In the genomic region with DNA sequence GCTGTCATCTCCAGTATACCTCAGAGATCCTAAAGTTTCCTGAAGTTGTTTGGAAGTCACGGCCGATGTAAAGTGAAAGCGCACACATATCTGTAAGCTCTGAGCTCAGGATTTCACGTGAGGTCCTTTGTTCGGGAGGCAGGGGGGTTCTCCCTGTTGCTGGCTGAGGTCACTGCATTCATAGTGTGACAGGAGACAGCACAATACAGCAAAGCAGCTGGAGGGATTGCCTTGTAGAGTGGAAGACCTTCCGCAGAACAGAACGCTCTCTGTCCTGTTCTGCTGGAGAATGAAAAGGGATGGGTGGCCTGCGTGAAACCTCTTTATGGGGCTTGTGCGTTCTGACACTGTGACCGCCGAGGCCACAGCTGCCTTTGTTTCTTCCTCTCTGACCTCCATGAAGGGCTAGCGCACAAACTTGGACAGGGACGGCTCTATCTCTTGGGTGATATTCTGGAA, we compare ENCODE assay signal across 8 cellular contexts. TPM values are rescaled to one million over a fixed set of nuclear protein-coding genes. Genes with fewer than 3 reads are reported as not detected.
A peak's percentile ranks its signal among the peaks of the same experiment; 100 is the strongest.
DNase-seq lines count a peak whose midpoint lies in the region; ATAC-seq and TF ChIP-seq lines count a peak whose summit lies in the region.

No MANE protein-coding gene starts in this region.

- no peak overlapping the region for H2BK15ac ChIP-seq in mesenchymal stem cell (ENCODE audit: low read depth, poor library complexity, severe bottlenecking)

- no peak for TF ChIP-seq CTCF in body of pancreas (IDR thresholded peaks at IDR 0.05)
- TF ChIP-seq CTCF in testis (IDR thresholded peaks at IDR 0.05): no peak
- TF ChIP-seq CTCF in tibial artery (IDR thresholded peaks at IDR 0.05): no peak
- no peak for TF ChIP-seq CTCF in GM13977 (IDR thresholded peaks at IDR 0.05; ENCODE audit: extremely low read depth, insufficient read depth, missing control alignments)

- H3K27ac Mint-ChIP-seq in T-helper 2 cell treated with Interferon-gamma antibody and Interleukin-4, amounts not matched to agents 5 μg/mL and 100 μg/mL, for 36 hours: peak overlapping the region; percentile 87

- ATAC-seq in body of pancreas (no peak), HG03175 (IDR thresholded peaks at IDR 0.05; ENCODE audit: unreplicated experiment) (no peak)

- peak overlapping the region; percentile 75 to 88 for H2BK12ac ChIP-seq in mesenchymal stem cell (ENCODE audit: low read length in 2 of 2)

- peak overlapping the region in 1 of 2 experiments; percentile 41 for H3K18ac ChIP-seq in mesenchymal stem cell (ENCODE audit: low read depth in 1 of 2, low read length in 2 of 2)

- intact Hi-C loops in body of pancreas (cut with DNase I): loop anchor here (5.0 kb wide), 2 partner anchors 68 to 82 kb away; no protein-coding TSS in a partner anchor
- intact Hi-C loops in testis (cut with DNase I; ENCODE audit: low total_unique reads): no loop called here
- intact Hi-C loops in tibial artery (cut with DNase I; ENCODE audit: low total_unique reads): no loop called here

- in situ Hi-C loops in GM13977 (cut with MboI; ENCODE audit: low pct_unique_long_range_greater_than_20kb, low sequenced_read_pairs, unreplicated experiment): loop anchor here (5.0 kb wide), 1 partner anchor 52 kb away; no protein-coding TSS in a partner anchor

- H3K27me3 Mint-ChIP-seq in T-helper 2 cell treated with Interferon-gamma antibody and Interleukin-4, amounts not matched to agents 5 μg/mL and 100 μg/mL, for 36 hours (ENCODE audit: low read depth): no peaks in the 10 kb centered on the region

- no peaks in the 10 kb centered on the region for H3K27me3 ChIP-seq in body of pancreas
- H3K27me3 ChIP-seq in mesenchymal stem cell (ENCODE audit: control insufficient read depth in 1 of 2, insufficient read depth in 1 of 2, low read length in 2 of 2): no peaks in the 10 kb centered on the region
- H3K27me3 ChIP-seq in testis: no peaks in the 10 kb centered on the region
- H3K27me3 ChIP-seq in tibial artery: no peaks in the 10 kb centered on the region

- peak overlapping the region; percentile 12 for H2AK5ac ChIP-seq in mesenchymal stem cell (ENCODE audit: low read length, severe bottlenecking)

- H3K23ac ChIP-seq in mesenchymal stem cell (ENCODE audit: low read length in 2 of 2): no peak overlapping the region

- H4K8ac ChIP-seq in mesenchymal stem cell (ENCODE audit: low read length): no peak overlapping the region

- peak overlapping the region; percentile 58 for H3K4me3 Mint-ChIP-seq in T-helper 2 cell treated with Interferon-gamma antibody and Interleukin-4, amounts not matched to agents 5 μg/mL and 100 μg/mL, for 36 hours

- no peak overlapping the region for H2BK5ac ChIP-seq in mesenchymal stem cell (ENCODE audit: low read depth, low read length, poor library complexity, severe bottlenecking)

- H3K27ac ChIP-seq in body of pancreas (peak overlapping the region; percentile 37 to 83 (median 74)), mesenchymal stem cell (ENCODE audit: low read length, poor library complexity, severe bottlenecking) (no peak overlapping the region), testis (peak overlapping the region; percentile 67 to 86), tibial artery (peak overlapping the region in 1 of 2 donors; percentile 69)

- peaks cover 44% of the 10 kb centered on the region for H3K4me1 ChIP-seq in body of pancreas
- peaks cover 13% of the 10 kb centered on the region for H3K4me1 ChIP-seq in mesenchymal stem cell (ENCODE audit: control insufficient read depth, insufficient read depth, low read depth, low read length)
- H3K4me1 ChIP-seq in testis: peaks cover 48% of the 10 kb centered on the region
- peaks cover 0 to 40% (median 8%) of the 10 kb centered on the region in 4 donors for H3K4me1 ChIP-seq in tibial artery

- H3K4ac ChIP-seq in mesenchymal stem cell (ENCODE audit: low read depth in 1 of 2, low read length in 2 of 2): peak overlapping the region in 1 of 2 experiments; percentile 63

- no peak overlapping the region for H3K9ac ChIP-seq in mesenchymal stem cell (ENCODE audit: low read length)

- peak overlapping the region; percentile 35 for H2BK120ac ChIP-seq in mesenchymal stem cell (ENCODE audit: low read depth, low read length)

- TF ChIP-seq POLR2A in body of pancreas (IDR thresholded peaks at IDR 0.05) (no peak), testis (IDR thresholded peaks at IDR 0.05) (no peak)

- peaks cover 3% of the 10 kb centered on the region for H3K9me3 Mint-ChIP-seq in T-helper 2 cell treated with Interferon-gamma antibody and Interleukin-4, amounts not matched to agents 5 μg/mL and 100 μg/mL, for 36 hours

- DNase-seq in T-helper 2 cell treated with Interferon-gamma antibody and Interleukin-4, amounts not matched to agents 5 μg/mL and 100 μg/mL, for 36 hours (ENCODE audit: low spot score): no peak
- no peak for DNase-seq in T-helper 2 cell
- DNase-seq in body of pancreas: no peak
- DNase-seq in mesenchymal stem cell: peak; percentile 47
- no peak for DNase-seq in testis
- DNase-seq in tibial artery: no peak
- DNase-seq in GM13977 (ENCODE audit: low spot score): no peak

- H3K14ac ChIP-seq in mesenchymal stem cell (ENCODE audit: low read length in 2 of 2): no peak overlapping the region

- no peaks in the 10 kb centered on the region for H3K36me3 ChIP-seq in body of pancreas (replicated peaks in 1 of 2; ENCODE audit: insufficient read depth in 1 of 2, low read depth in 2 of 2)
- H3K36me3 ChIP-seq in mesenchymal stem cell (ENCODE audit: control insufficient read depth in 1 of 2, insufficient read depth in 2 of 2, low read depth in 1 of 2, low read length in 2 of 2): no peaks in the 10 kb centered on the region
- H3K36me3 ChIP-seq in testis (ENCODE audit: low read depth, missing control alignments): no peaks in the 10 kb centered on the region
- H3K36me3 ChIP-seq in tibial artery: no peaks in the 10 kb centered on the region

- no peaks in the 10 kb centered on the region for H3K9me3 ChIP-seq in body of pancreas
- no peaks in the 10 kb centered on the region for H3K9me3 ChIP-seq in mesenchymal stem cell (ENCODE audit: control insufficient read depth, low read length)
- no peaks in the 10 kb centered on the region for H3K9me3 ChIP-seq in testis
- no peaks in the 10 kb centered on the region for H3K9me3 ChIP-seq in tibial artery

- H2AFZ ChIP-seq in mesenchymal stem cell (ENCODE audit: low read depth, low read length): no peak overlapping the region

- H3K36me3 Mint-ChIP-seq in T-helper 2 cell treated with Interferon-gamma antibody and Interleukin-4, amounts not matched to agents 5 μg/mL and 100 μg/mL, for 36 hours (ENCODE audit: low read depth): peaks cover 4% of the 10 kb centered on the region

- H4K91ac ChIP-seq in mesenchymal stem cell (ENCODE audit: low read length): peak overlapping the region; percentile 47

- H3K79me1 ChIP-seq in mesenchymal stem cell (replicated peaks; ENCODE audit: low read length, poor library complexity, severe bottlenecking): no peaks in the 10 kb centered on the region

- WGBS in body of pancreas, 2 donors: 77 to 88% methylated on average over 13 of the region's 13 CpGs
- WGBS in mesenchymal stem cell: 84% methylated on average over 13 of the region's 13 CpGs
- WGBS in testis, 2 donors: 49 to 55% methylated on average over 13 of the region's 13 CpGs

- H3K4me1 Mint-ChIP-seq in T-helper 2 cell treated with Interferon-gamma antibody and Interleukin-4, amounts not matched to agents 5 μg/mL and 100 μg/mL, for 36 hours (ENCODE audit: low read depth): peaks cover 66% of the 10 kb centered on the region

- no peak overlapping the region for H3K4me2 ChIP-seq in mesenchymal stem cell (ENCODE audit: low read length, poor library complexity, severe bottlenecking)

- no peak overlapping the region for H3K4me3 ChIP-seq in body of pancreas
- H3K4me3 ChIP-seq in mesenchymal stem cell (ENCODE audit: insufficient read depth in 1 of 2, low read depth in 1 of 2, low read length in 2 of 2): no peak overlapping the region
- H3K4me3 ChIP-seq in testis: no peak overlapping the region
- H3K4me3 ChIP-seq in tibial artery: no peak overlapping the region

RNA-seq across cellular contexts. Expression of gene SERPINB1, which starts 13.4 kb away (rescaled TPM):
- 10 to 100 TPM; 19.1 to 80.4 TPM for total RNA-seq in body of pancreas
- polyA plus RNA-seq in mesenchymal stem cell (2013, experiment 1 of 2): 22.3 TPM
- polyA plus RNA-seq in mesenchymal stem cell (2013, experiment 2 of 2): 23.4 TPM
- total RNA-seq in testis: 10 to 100 TPM; 15.0 to 19.6 TPM
- polyA plus RNA-seq in testis (ENCODE audit: insufficient read depth, low read depth, low replicate concordance): 19.4 TPM

RNA-seq across cellular contexts. Expression of gene SERPINB9, which starts 48.0 kb away (rescaled TPM):
- total RNA-seq in body of pancreas (1 to 10 TPM; 2.0 to 4.2 TPM), testis (10 to 100 TPM; 33.9 to 60.0 TPM)
- 11.1 TPM for polyA plus RNA-seq in mesenchymal stem cell (2013, experiment 1 of 2)
- polyA plus RNA-seq in mesenchymal stem cell (2013, experiment 2 of 2): 11.3 TPM
- polyA plus RNA-seq in testis (ENCODE audit: insufficient read depth, low read depth, low replicate concordance): 19.1 TPM

Comparison
In these comparisons a context has a peak if more than half of its experiments do, and no peak if none do; other contexts are left out.
1. RNA of gene SERPINB9, which starts 48.0 kb away (total RNA-seq): 33.9 to 60.0 TPM in testis; 2.0 to 4.2 TPM in body of pancreas; every median in the first group is over 4 times any median in the second.